Comparison of ENCODE assay signal across 1 cellular context in genomic region chr14:104285483-104285790, GRCh38.
TF ChIP-seq lines count a peak whose summit lies in the region.

No MANE protein-coding gene starts in this region.

TF ChIP-seq in H1, 55 proteins besides CTCF, POLR2A, EP300 and RAD21 (continued from another document):
- TF ChIP-seq ATF3 (IDR thresholded peaks at IDR 0.05; ENCODE audit: insufficient read depth, low read depth, low read length) (no peak), MAFK (IDR thresholded peaks at IDR 0.05; ENCODE audit: low read depth, low read length) (no peak), KDM4A (IDR thresholded peaks at IDR 0.05; ENCODE audit: low read depth, low read length, severe bottlenecking) (no peak), KDM5A (IDR thresholded peaks at IDR 0.05; ENCODE audit: low read length) (no peak), TAF1 (IDR thresholded peaks at IDR 0.05; ENCODE audit: low read depth, low read length) (no peak), CEBPB (IDR thresholded peaks at IDR 0.05; ENCODE audit: low read depth, low read length) (no peak), EGR1 (IDR thresholded peaks at IDR 0.05; ENCODE audit: borderline replicate concordance, low read depth, low read length) (no peak), SRF (IDR thresholded peaks at IDR 0.05; ENCODE audit: low read depth, low read length) (no peak), POU5F1 (IDR thresholded peaks at IDR 0.05; ENCODE audit: low read depth, low read length) (no peak), MAX (IDR thresholded peaks at IDR 0.05) (no peak), SIRT6 (IDR thresholded peaks at IDR 0.05; ENCODE audit: low read length) (no peak), KDM1A (IDR thresholded peaks at IDR 0.05; ENCODE audit: borderline replicate concordance, low read length) (no peak), HDAC2 (IDR thresholded peaks at IDR 0.05; ENCODE audit: borderline replicate concordance in 1 of 2, low read depth in 2 of 2, low read length in 2 of 2) (no peak), TEAD4 (IDR thresholded peaks at IDR 0.05; ENCODE audit: low read depth, low read length) (no peak)
